Comparison of ENCODE assay signal across 8 cellular contexts in the genomic region with DNA sequence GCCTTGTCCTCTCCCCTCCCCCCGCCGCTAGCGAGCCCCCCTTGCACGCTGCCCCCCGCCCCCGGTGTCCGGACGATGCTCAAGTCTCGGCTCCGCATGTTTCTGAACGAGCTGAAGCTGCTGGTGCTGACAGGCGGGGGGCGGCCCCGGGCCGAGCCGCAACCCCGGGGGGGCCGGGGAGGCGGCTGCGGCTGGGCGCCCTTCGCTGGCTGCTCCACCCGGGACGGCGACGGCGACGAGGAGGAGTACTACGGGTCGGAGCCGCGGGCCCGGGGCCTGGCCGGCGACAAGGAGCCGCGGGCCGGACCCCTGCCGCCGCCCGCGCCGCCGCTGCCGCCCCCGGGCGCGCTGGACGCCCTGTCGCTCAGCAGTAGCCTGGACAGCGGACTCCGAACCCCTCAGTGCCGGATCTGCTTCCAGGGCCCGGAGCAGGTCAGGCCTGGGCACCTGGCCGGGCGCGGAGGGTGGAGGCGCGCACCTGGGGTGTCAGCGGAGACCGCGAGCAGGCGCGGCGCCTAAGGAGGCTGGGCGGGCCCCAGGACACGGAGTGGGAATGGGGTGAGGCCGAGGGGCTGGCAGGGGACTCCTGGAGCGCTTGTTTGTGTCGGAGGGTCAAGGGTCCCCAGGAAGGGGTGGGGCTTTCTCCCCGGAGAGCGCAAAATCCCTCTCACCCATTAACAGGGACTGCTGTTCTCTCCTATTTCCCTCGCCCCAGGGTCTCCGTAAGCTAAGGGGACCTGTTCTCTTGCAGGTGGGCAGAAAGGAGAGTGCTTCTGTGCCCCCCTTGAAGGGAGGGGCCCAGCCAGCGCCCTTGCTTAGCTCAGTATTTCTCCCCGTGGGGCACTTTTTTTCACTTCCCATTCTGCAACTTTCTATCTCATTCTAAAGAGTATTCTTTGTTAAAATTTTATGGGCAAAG. TPM values are rescaled to one million over a fixed set of nuclear protein-coding genes. Genes with fewer than 3 reads are reported as not detected.
A peak's percentile ranks its signal among the peaks of the same experiment; 100 is the strongest.
DNase-seq lines count a peak whose midpoint lies in the region; ATAC-seq and TF ChIP-seq lines count a peak whose summit lies in the region.

No MANE protein-coding gene starts in this region.

- H3K4me3 ChIP-seq in choroid plexus epithelial cell (ENCODE audit: low read depth, low read length): peak overlapping the region; percentile 55
- no peak overlapping the region for H3K4me3 ChIP-seq in mesendoderm (ENCODE audit: low read length)
- peak overlapping the region; percentile 40 to 80 for H3K4me3 ChIP-seq in uterus

- H3K4me2 ChIP-seq in mesendoderm (ENCODE audit: low read length): peak overlapping the region; percentile 41

- H3K27ac Mint-ChIP-seq in T-helper 1 cell treated with Interleukin-12 subunit alpha and Interleukin-12 subunit beta and Interleukin-4 antibody, amounts not matched to agents 30 μg/mL and 1 μg/mL, for 36 hours: peak overlapping the region; percentile 75

- H3K4ac ChIP-seq in mesendoderm (ENCODE audit: low read depth, low read length): no peak overlapping the region

- TF ChIP-seq CTCF in choroid plexus epithelial cell (conservative IDR thresholded peaks at IDR 0.05; ENCODE audit: low read depth, low read length) (no peak), uterus (IDR thresholded peaks at IDR 0.05) (no peak)

- intact Hi-C loops in uterus (cut with DNase I; ENCODE audit: low total_unique reads): no loop called here

- peaks cover 16% of the 10 kb centered on the region for H3K27me3 ChIP-seq in mesendoderm (ENCODE audit: insufficient read depth, low read length, poor library complexity)
- H3K27me3 ChIP-seq in uterus: no peaks in the 10 kb centered on the region

- H3K79me2 ChIP-seq in mesendoderm (ENCODE audit: control insufficient read depth, insufficient read depth, low read length): peaks cover 13% of the 10 kb centered on the region

- no peak for ATAC-seq in HG03095 (IDR thresholded peaks at IDR 0.05; ENCODE audit: unreplicated experiment)

- peaks cover 56% of the 10 kb centered on the region for H3K4me1 Mint-ChIP-seq in T-helper 1 cell treated with Interleukin-12 subunit alpha and Interleukin-12 subunit beta and Interleukin-4 antibody, amounts not matched to agents 30 μg/mL and 1 μg/mL, for 36 hours (ENCODE audit: low read depth)

- no peaks in the 10 kb centered on the region for H3K9me3 ChIP-seq in uterus

- H3K4me1 ChIP-seq in mesendoderm (ENCODE audit: control insufficient read depth, low read depth, low read length) (peaks cover 7% of the 10 kb centered on the region), uterus (peaks cover 0 to 19% of the 10 kb centered on the region in 2 donors)

- H3K36me3 Mint-ChIP-seq in T-helper 1 cell treated with Interleukin-12 subunit alpha and Interleukin-12 subunit beta and Interleukin-4 antibody, amounts not matched to agents 30 μg/mL and 1 μg/mL, for 36 hours (ENCODE audit: low read depth): peaks cover 27% of the 10 kb centered on the region

- no peak overlapping the region for H4K8ac ChIP-seq in mesendoderm (ENCODE audit: low read depth, low read length)

- peak overlapping the region; percentile 57 for H3K56ac ChIP-seq in mesendoderm (ENCODE audit: low read length)

- peak overlapping the region; percentile 22 for H3K9ac ChIP-seq in mesendoderm (ENCODE audit: low read length)

- peaks cover 5% of the 10 kb centered on the region for H3K79me1 ChIP-seq in mesendoderm (ENCODE audit: low read length)

- no peak overlapping the region for H4K5ac ChIP-seq in mesendoderm (ENCODE audit: low read length)

- H3K18ac ChIP-seq in mesendoderm (ENCODE audit: low read length): peak overlapping the region; percentile 33

- no peaks in the 10 kb centered on the region for H3K36me3 ChIP-seq in mesendoderm (ENCODE audit: control insufficient read depth, insufficient read depth, low read length)
- H3K36me3 ChIP-seq in uterus: no peaks in the 10 kb centered on the region

- no peak overlapping the region for H3K23ac ChIP-seq in mesendoderm (ENCODE audit: low read length)

- H3K27ac ChIP-seq in mesendoderm (ENCODE audit: low read depth, low read length) (no peak overlapping the region), uterus (peak overlapping the region in 1 of 2 donors; percentile 43)

- no peaks in the 10 kb centered on the region for H3K9me3 Mint-ChIP-seq in T-helper 1 cell treated with Interleukin-12 subunit alpha and Interleukin-12 subunit beta and Interleukin-4 antibody, amounts not matched to agents 30 μg/mL and 1 μg/mL, for 36 hours

- TF ChIP-seq POLR2A in uterus (IDR thresholded peaks at IDR 0.05): no peak

- peak overlapping the region; percentile 89 for H3K4me3 Mint-ChIP-seq in T-helper 1 cell treated with Interleukin-12 subunit alpha and Interleukin-12 subunit beta and Interleukin-4 antibody, amounts not matched to agents 30 μg/mL and 1 μg/mL, for 36 hours

- H2BK120ac ChIP-seq in mesendoderm (ENCODE audit: low read depth, low read length): no peak overlapping the region

- no peak overlapping the region for H2AK5ac ChIP-seq in mesendoderm (ENCODE audit: low read length)

- WGBS in mesendoderm (ENCODE audit: extremely low coverage, insufficient coverage, low lambda C conversion rate): no CpG with 5 or more reads among the region's 76 CpGs

- DNase-seq in NCI-H82 (lab: John Stamatoyannopoulos, UW): peak; percentile 61
- DNase-seq in NCI-H82 treated with DMSO at 0.1 percent for 48 hours (lab: John Stamatoyannopoulos, UW; ENCODE audit: unreplicated experiment): no peak
- DNase-seq in choroid plexus epithelial cell (ENCODE audit: low read depth): no peak
- no peak for DNase-seq in mesendoderm
- no peak for DNase-seq in uterus
- no peak for DNase-seq in EL

- no peak overlapping the region for H2BK15ac ChIP-seq in mesendoderm (replicated peaks; ENCODE audit: low read depth)

- peaks cover 3% of the 10 kb centered on the region for H3K27me3 Mint-ChIP-seq in T-helper 1 cell treated with Interleukin-12 subunit alpha and Interleukin-12 subunit beta and Interleukin-4 antibody, amounts not matched to agents 30 μg/mL and 1 μg/mL, for 36 hours (ENCODE audit: low read depth)

- H2BK5ac ChIP-seq in mesendoderm (ENCODE audit: low read length): no peak overlapping the region

RNA-seq across cellular contexts. Expression of a gene that starts 0.8 kb away (rescaled TPM):
- polyA plus RNA-seq in mesendoderm (2013, experiment 1 of 2): 1.1 TPM
- polyA plus RNA-seq in mesendoderm (2013, experiment 2 of 2): 1.2 TPM
- 1 to 10 TPM in 3 of 4 donors, not detected in 1; 5.1 to 7.6 (median 6.8) TPM for total RNA-seq in uterus

RNA-seq across cellular contexts. Expression of a gene that starts 3.6 kb away (rescaled TPM):
- polyA plus RNA-seq in mesendoderm (2013, experiment 1 of 2): 159 TPM
- 158 TPM for polyA plus RNA-seq in mesendoderm (2013, experiment 2 of 2)
- 100 to 1,000 TPM in 2 of 4 donors, 10 to 100 TPM in 2; 60.0 to 190 (median 110) TPM for total RNA-seq in uterus

RNA-seq across cellular contexts. Expression of a gene that starts 10.9 kb away (rescaled TPM):
- 5.8 TPM for polyA plus RNA-seq in mesendoderm (2013, experiment 1 of 2)
- polyA plus RNA-seq in mesendoderm (2013, experiment 2 of 2): 6.5 TPM
- 100 to 1,000 TPM in 1 of 4 donors, 10 to 100 TPM in 3; 38.2 to 103 (median 51.0) TPM for total RNA-seq in uterus

RNA-seq across cellular contexts. Expression of a gene that starts 11.2 kb away (rescaled TPM):
- 1.3 TPM for polyA plus RNA-seq in mesendoderm (2013, experiment 1 of 2)
- polyA plus RNA-seq in mesendoderm (2013, experiment 2 of 2): 1.2 TPM
- 1 to 10 TPM in 1 of 4 donors, under 1 TPM in 1, not detected in 2; 0.28 to 1.2 TPM for total RNA-seq in uterus

RNA-seq across cellular contexts. Expression of a gene that starts 16.2 kb away (rescaled TPM):
- 34.4 TPM for polyA plus RNA-seq in mesendoderm (2013, experiment 1 of 2)
- 34.4 TPM for polyA plus RNA-seq in mesendoderm (2013, experiment 2 of 2)
- total RNA-seq in uterus: 10 to 100 TPM in 3 of 4 donors, 1 to 10 TPM in 1; 5.1 to 22.4 (median 18.0) TPM
